8 cellular contexts compared by ENCODE assay signal in the genomic region with DNA sequence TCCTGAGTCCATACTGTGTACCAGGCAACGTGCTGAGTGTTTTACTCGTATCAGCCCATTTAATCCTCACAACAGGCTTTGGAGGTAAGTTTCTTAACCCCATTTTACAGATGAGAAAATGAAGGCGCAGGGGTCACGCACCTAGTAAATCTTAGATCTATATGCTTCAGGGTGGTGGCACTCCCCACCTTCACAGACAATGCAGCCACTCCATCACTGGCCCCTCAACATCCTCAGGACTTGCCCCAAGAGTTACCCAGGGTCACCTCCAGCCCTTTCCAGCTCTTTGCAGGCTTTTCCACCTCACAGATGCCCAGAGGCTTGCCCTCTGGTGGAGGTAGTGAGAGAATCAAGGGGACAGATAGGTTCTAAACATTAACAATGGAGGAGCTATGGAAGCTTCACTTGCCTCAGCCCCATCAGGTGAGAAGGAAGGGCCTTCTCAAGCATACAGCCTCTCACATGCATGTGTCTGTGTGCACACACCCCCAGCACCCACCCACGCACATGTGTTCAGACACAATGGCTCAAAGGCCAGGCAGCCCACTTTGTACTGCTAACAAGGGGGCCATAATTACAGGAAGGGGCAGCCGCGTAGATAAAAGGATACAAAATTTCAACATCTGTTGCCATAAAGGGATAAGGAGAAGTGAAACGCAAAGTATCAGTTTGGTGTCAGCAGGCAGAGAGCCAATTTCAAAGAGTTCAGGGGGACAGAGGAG. TPM values are rescaled to one million over a fixed set of nuclear protein-coding genes. Genes with fewer than 3 reads are reported as not detected.
DNase-seq lines count a peak whose midpoint lies in the region; ATAC-seq and TF ChIP-seq lines count a peak whose summit lies in the region.

No MANE protein-coding gene starts in this region.

- ATAC-seq in natural killer cell treated with Interleukin-12 subunit alpha and Interleukin-12 subunit beta and Interleukin-15 and Interleukin-18, amount 100 ng/mL, for 72 hours, result no peak
- no peak for ATAC-seq in natural killer cell
- ATAC-seq in HG03196 (IDR thresholded peaks at IDR 0.05; ENCODE audit: unreplicated experiment), result no peak
- ATAC-seq in Right ventricle myocardium inferior, result no peak
- ATAC-seq in GM21447 (IDR thresholded peaks at IDR 0.05; ENCODE audit: unreplicated experiment), result no peak
- no peak for ATAC-seq in HG03354 (IDR thresholded peaks at IDR 0.05; ENCODE audit: poor library complexity, severe bottlenecking, unreplicated experiment)

- H3K27me3 Mint-ChIP-seq in natural killer cell treated with Interleukin-12 subunit alpha and Interleukin-12 subunit beta and Interleukin-15 and Interleukin-18, amount 100 ng/mL, for 72 hours, result no peaks in the 10 kb centered on the region
- H3K27me3 Mint-ChIP-seq in natural killer cell (ENCODE audit: low read depth in 2 of 2) (no peaks in the 10 kb centered on the region), chondrocyte (ENCODE audit: low read depth) (no peaks in the 10 kb centered on the region)

- H3K36me3 Mint-ChIP-seq in natural killer cell treated with Interleukin-12 subunit alpha and Interleukin-12 subunit beta and Interleukin-15 and Interleukin-18, amount 100 ng/mL, for 72 hours, result peaks cover 5% of the 10 kb centered on the region
- peaks cover 8% of the 10 kb centered on the region for H3K36me3 Mint-ChIP-seq in natural killer cell
- H3K36me3 Mint-ChIP-seq in chondrocyte (ENCODE audit: low read depth), result peaks cover 16% of the 10 kb centered on the region

- peak overlapping the region; percentile 18 to 52 for H3K27ac Mint-ChIP-seq in natural killer cell treated with Interleukin-12 subunit alpha and Interleukin-12 subunit beta and Interleukin-15 and Interleukin-18, amount 100 ng/mL, for 72 hours
- peak overlapping the region in 1 of 2 donors; percentile 63 for H3K27ac Mint-ChIP-seq in natural killer cell
- no peak overlapping the region for H3K27ac Mint-ChIP-seq in chondrocyte (ENCODE audit: unreplicated experiment)

- no peak overlapping the region for H3K4me3 Mint-ChIP-seq in natural killer cell treated with Interleukin-12 subunit alpha and Interleukin-12 subunit beta and Interleukin-15 and Interleukin-18, amount 100 ng/mL, for 72 hours
- no peak overlapping the region for H3K4me3 Mint-ChIP-seq in natural killer cell
- H3K4me3 Mint-ChIP-seq in chondrocyte (ENCODE audit: unreplicated experiment), result no peak overlapping the region

- TF ChIP-seq CTCF in natural killer cell (IDR thresholded peaks at IDR 0.05) (no peak), chondrocyte (IDR thresholded peaks at IDR 0.05) (peak; percentile 14)

- H3K9me3 Mint-ChIP-seq in natural killer cell treated with Interleukin-12 subunit alpha and Interleukin-12 subunit beta and Interleukin-15 and Interleukin-18, amount 100 ng/mL, for 72 hours, result no peaks in the 10 kb centered on the region
- H3K9me3 Mint-ChIP-seq in natural killer cell, result no peaks in the 10 kb centered on the region
- H3K9me3 Mint-ChIP-seq in chondrocyte (ENCODE audit: low read depth), result no peaks in the 10 kb centered on the region

- intact Hi-C loops in natural killer cell (cut with micrococcal nuclease) (no loop called here), Right ventricle myocardium inferior (cut with DNase I) (no loop called here)

- no peak for DNase-seq in natural killer cell treated with Interleukin-12 subunit alpha and Interleukin-12 subunit beta and Interleukin-15 and Interleukin-18, amount 100 ng/mL, for 72 hours (ENCODE audit: low spot score)
- no peak for DNase-seq in natural killer cell
- DNase-seq in NAMALWA (ENCODE audit: low spot score), result peak; percentile 74
- no peak for DNase-seq in chondrocyte (ENCODE audit: low spot score)
- DNase-seq in Right ventricle myocardium inferior (ENCODE audit: missing footprints), result no peak

- peaks cover 9 to 16% of the 10 kb centered on the region in 2 donors for H3K4me1 Mint-ChIP-seq in natural killer cell treated with Interleukin-12 subunit alpha and Interleukin-12 subunit beta and Interleukin-15 and Interleukin-18, amount 100 ng/mL, for 72 hours (ENCODE audit: low read depth in 2 of 2)
- peaks cover 12 to 29% of the 10 kb centered on the region in 2 donors for H3K4me1 Mint-ChIP-seq in natural killer cell
- H3K4me1 Mint-ChIP-seq in chondrocyte (ENCODE audit: low read depth), result no peaks in the 10 kb centered on the region

RNA-seq across cellular contexts. Expression of a gene that starts 29.1 kb away (rescaled TPM):
- 10 to 100 TPM in 1 of 2 donors, 1 to 10 TPM in 1; 8.2 to 11.2 TPM for total RNA-seq in natural killer cell treated with Interleukin-12 subunit alpha and Interleukin-12 subunit beta and Interleukin-15 and Interleukin-18, amount 100 ng/mL, for 72 hours
- total RNA-seq in natural killer cell (1 to 10 TPM in 1 of 3 donors, under 1 TPM in 2; 0.72 to 1.0 (median 0.83) TPM), chondrocyte (13.9 to 19.0 TPM (median 18.3 TPM) in 3 replicates), Right ventricle myocardium inferior (21.5 TPM)

RNA-seq across cellular contexts. Expression of a gene that starts 29.2 kb away (rescaled TPM):
- 10 to 100 TPM; 27.6 to 37.3 TPM for total RNA-seq in natural killer cell treated with Interleukin-12 subunit alpha and Interleukin-12 subunit beta and Interleukin-15 and Interleukin-18, amount 100 ng/mL, for 72 hours
- 10 to 100 TPM; 22.8 to 31.4 (median 26.1) TPM for total RNA-seq in natural killer cell
- 21.2 to 31.0 TPM (median 23.4 TPM) in 3 replicates for total RNA-seq in chondrocyte
- 17.4 TPM for total RNA-seq in Right ventricle myocardium inferior
